1 cellular context compared by ENCODE assay signal in the genomic region with DNA sequence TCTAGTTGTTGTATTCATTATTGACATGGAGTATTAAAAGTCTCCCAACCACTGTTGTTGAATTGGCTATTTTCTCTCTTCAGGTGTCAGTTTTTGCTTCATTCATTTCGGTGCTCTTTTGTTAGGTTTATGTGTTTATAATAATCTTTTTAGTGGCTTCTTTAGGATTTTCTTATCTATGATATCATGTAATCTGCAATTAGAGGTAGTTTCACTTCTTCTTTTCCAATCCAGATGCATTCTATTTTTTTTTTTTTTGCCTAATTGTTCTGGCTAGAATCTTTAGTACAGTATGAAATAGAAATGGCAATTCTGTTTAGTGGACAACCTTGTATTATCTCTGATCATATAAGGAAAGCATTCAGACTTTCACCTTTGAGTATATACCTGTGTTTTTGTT.
A peak's percentile ranks its signal among the peaks of the same experiment; 100 is the strongest.
TF ChIP-seq lines count a peak whose summit lies in the region.

No MANE protein-coding gene starts in this region.

TF ChIP-seq in GM12878, 131 proteins besides CTCF, POLR2A, EP300 and RAD21 (continued from another document and continues in another):
- TF ChIP-seq ZNF592 (IDR thresholded peaks at IDR 0.05) (no peak), SRF (IDR thresholded peaks at IDR 0.05; ENCODE audit: low read depth in 2 of 2, low read length in 2 of 2) (no peak), FOXM1 (IDR thresholded peaks at IDR 0.05; ENCODE audit: low read depth, low read length) (no peak; the same call in 1 of the 2 replicates), NRF1 (conservative IDR thresholded peaks at IDR 0.05; ENCODE audit: low read depth, low read length) (no peak), SUZ12 (IDR thresholded peaks at IDR 0.05; ENCODE audit: unreplicated experiment) (no peak), HCFC1 (IDR thresholded peaks at IDR 0.05; ENCODE audit: low read length) (no peak), ZNF384 (IDR thresholded peaks at IDR 0.05; ENCODE audit: borderline replicate concordance, low read depth, low read length) (peak; percentile 91), PKNOX1 (IDR thresholded peaks at IDR 0.05) (no peak), CREM (IDR thresholded peaks at IDR 0.05; ENCODE audit: low read depth) (peak; percentile 33; the same call in 1 of the 2 replicates), E4F1 (IDR thresholded peaks at IDR 0.05; ENCODE audit: borderline replicate concordance, partially characterized antibody) (no peak), NBN (IDR thresholded peaks at IDR 0.05) (peak; percentile 80), POU2F2 (IDR thresholded peaks at IDR 0.05; ENCODE audit: borderline replicate concordance, low read depth, low read length) (no peak), ZSCAN29 (IDR thresholded peaks at IDR 0.05) (no peak), YBX1 (IDR thresholded peaks at IDR 0.05) (no peak), IRF5 (IDR thresholded peaks at IDR 0.05; ENCODE audit: borderline replicate concordance) (no peak), NFYA (IDR thresholded peaks at IDR 0.05; ENCODE audit: borderline replicate concordance, low read depth, low read length) (no peak), JUNB (IDR thresholded peaks at IDR 0.05) (no peak), IRF3 (IDR thresholded peaks at IDR 0.05) (no peak), CHD4 (IDR thresholded peaks at IDR 0.05) (no peak), POLR2AphosphoS5 (IDR thresholded peaks at IDR 0.05; ENCODE audit: low read length) (no peak), MEF2B (IDR thresholded peaks at IDR 0.05; ENCODE audit: partially characterized antibody, poor library complexity, severe bottlenecking) (peak; percentile 66), STAT3 (IDR thresholded peaks at IDR 0.05; ENCODE audit: low read depth, low read length) (no peak), MAX (IDR thresholded peaks at IDR 0.05; ENCODE audit: low read depth, low read length) (no peak), TARDBP (IDR thresholded peaks at IDR 0.05; ENCODE audit: borderline replicate concordance) (no peak), NFIC (IDR thresholded peaks at IDR 0.05; ENCODE audit: low read depth, low read length) (peak; percentile 60; the same call in 1 of the 2 replicates), PAX8 (IDR thresholded peaks at IDR 0.05) (no peak)
- TF ChIP-seq, protein P1, sequence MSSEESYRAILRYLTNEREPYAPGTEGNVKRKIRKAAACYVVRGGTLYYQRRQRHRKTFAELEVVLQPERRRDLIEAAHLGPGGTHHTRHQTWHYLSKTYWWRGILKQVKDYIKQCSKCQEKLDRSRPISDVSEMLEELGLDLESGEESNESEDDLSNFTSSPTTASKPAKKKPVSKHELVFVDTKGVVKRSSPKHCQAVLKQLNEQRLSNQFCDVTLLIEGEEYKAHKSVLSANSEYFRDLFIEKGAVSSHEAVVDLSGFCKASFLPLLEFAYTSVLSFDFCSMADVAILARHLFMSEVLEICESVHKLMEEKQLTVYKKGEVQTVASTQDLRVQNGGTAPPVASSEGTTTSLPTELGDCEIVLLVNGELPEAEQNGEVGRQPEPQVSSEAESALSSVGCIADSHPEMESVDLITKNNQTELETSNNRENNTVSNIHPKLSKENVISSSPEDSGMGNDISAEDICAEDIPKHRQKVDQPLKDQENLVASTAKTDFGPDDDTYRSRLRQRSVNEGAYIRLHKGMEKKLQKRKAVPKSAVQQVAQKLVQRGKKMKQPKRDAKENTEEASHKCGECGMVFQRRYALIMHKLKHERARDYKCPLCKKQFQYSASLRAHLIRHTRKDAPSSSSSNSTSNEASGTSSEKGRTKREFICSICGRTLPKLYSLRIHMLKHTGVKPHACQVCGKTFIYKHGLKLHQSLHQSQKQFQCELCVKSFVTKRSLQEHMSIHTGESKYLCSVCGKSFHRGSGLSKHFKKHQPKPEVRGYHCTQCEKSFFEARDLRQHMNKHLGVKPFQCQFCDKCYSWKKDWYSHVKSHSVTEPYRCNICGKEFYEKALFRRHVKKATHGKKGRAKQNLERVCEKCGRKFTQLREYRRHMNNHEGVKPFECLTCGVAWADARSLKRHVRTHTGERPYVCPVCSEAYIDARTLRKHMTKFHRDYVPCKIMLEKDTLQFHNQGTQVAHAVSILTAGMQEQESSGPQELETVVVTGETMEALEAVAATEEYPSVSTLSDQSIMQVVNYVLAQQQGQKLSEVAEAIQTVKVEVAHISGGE (CRISPR knock-in tag; IDR thresholded peaks at IDR 0.05): no peak
- TF ChIP-seq, protein P2, sequence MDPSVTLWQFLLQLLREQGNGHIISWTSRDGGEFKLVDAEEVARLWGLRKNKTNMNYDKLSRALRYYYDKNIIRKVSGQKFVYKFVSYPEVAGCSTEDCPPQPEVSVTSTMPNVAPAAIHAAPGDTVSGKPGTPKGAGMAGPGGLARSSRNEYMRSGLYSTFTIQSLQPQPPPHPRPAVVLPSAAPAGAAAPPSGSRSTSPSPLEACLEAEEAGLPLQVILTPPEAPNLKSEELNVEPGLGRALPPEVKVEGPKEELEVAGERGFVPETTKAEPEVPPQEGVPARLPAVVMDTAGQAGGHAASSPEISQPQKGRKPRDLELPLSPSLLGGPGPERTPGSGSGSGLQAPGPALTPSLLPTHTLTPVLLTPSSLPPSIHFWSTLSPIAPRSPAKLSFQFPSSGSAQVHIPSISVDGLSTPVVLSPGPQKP (IDR thresholded peaks at IDR 0.05; ENCODE audit: low read depth, low read length): no peak
- TF ChIP-seq, protein P3, sequence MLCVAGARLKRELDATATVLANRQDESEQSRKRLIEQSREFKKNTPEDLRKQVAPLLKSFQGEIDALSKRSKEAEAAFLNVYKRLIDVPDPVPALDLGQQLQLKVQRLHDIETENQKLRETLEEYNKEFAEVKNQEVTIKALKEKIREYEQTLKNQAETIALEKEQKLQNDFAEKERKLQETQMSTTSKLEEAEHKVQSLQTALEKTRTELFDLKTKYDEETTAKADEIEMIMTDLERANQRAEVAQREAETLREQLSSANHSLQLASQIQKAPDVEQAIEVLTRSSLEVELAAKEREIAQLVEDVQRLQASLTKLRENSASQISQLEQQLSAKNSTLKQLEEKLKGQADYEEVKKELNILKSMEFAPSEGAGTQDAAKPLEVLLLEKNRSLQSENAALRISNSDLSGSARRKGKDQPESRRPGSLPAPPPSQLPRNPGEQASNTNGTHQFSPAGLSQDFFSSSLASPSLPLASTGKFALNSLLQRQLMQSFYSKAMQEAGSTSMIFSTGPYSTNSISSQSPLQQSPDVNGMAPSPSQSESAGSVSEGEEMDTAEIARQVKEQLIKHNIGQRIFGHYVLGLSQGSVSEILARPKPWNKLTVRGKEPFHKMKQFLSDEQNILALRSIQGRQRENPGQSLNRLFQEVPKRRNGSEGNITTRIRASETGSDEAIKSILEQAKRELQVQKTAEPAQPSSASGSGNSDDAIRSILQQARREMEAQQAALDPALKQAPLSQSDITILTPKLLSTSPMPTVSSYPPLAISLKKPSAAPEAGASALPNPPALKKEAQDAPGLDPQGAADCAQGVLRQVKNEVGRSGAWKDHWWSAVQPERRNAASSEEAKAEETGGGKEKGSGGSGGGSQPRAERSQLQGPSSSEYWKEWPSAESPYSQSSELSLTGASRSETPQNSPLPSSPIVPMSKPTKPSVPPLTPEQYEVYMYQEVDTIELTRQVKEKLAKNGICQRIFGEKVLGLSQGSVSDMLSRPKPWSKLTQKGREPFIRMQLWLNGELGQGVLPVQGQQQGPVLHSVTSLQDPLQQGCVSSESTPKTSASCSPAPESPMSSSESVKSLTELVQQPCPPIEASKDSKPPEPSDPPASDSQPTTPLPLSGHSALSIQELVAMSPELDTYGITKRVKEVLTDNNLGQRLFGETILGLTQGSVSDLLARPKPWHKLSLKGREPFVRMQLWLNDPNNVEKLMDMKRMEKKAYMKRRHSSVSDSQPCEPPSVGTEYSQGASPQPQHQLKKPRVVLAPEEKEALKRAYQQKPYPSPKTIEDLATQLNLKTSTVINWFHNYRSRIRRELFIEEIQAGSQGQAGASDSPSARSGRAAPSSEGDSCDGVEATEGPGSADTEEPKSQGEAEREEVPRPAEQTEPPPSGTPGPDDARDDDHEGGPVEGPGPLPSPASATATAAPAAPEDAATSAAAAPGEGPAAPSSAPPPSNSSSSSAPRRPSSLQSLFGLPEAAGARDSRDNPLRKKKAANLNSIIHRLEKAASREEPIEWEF (IDR thresholded peaks at IDR 0.05; ENCODE audit: insufficient replicate concordance, low read depth, low read length): no peak
